ENCODE assay signal across 17 cellular contexts in the genomic region with DNA sequence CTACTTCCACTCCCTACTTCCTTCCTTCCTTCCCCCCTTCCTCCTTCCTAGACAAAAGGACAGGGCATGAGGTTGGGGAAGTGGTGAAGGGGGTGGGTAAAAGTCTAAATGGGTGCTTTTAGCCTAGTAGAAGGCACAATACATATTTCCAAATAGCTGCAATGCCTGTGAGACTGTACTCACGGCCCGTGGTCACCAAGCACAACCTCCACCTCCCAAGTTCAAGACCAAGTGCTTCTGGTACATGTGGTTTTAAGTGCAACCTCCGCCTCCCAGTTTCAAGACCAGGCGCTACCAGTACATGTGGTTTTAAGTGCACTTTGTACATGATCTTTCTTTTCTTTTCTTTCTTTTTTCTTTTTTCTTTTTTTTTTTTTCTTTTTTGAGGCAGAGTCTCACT. TPM values are rescaled to one million over a fixed set of nuclear protein-coding genes. Genes with fewer than 3 reads are reported as not detected.
DNase-seq lines count a peak whose midpoint lies in the region; ATAC-seq and TF ChIP-seq lines count a peak whose summit lies in the region.
"Had no signal": no experiment of that assay in that cellular context is flagged by ENCODE, and none has a peak within 500 bp of the region (broad histone marks: within the 10 kb centered on the region; RNA-seq: fewer than 3 reads in every experiment).

No MANE protein-coding gene starts in this region.

- CTCF ChIA-PET in activated CD8-positive, alpha-beta memory T cell treated with anti-CD3 and anti-CD28 coated beads, Interleukin-2, amount 10 ng/mL, durations not matched to agents 7 days and 5 days (lab: Charles Lee): no interaction called here
- CTCF ChIA-PET in activated CD8-positive, alpha-beta T cell treated with anti-CD3 and anti-CD28 coated beads for 36 hours (lab: Charles Lee): interaction anchor here (1.4 to 4.7 kb wide), 2 partner anchors 22 to 89 kb away, joined by 3 to 23 read pairs; no protein-coding TSS in a partner anchor

- TF ChIP-seq POLR2A in NB4 (IDR thresholded peaks at IDR 0.05; ENCODE audit: extremely low read depth, insufficient read length): no peak

- intact Hi-C loops in activated CD8-positive, alpha-beta T cell treated with anti-CD3 and anti-CD28 coated beads for 36 hours (cut with micrococcal nuclease): no loop called here
- intact Hi-C loops in posterior vena cava (cut with DNase I): no loop called here

- peaks cover 44% of the 10 kb centered on the region for H3K27me3 Mint-ChIP-seq in activated CD8-positive, alpha-beta memory T cell treated with anti-CD3 and anti-CD28 coated beads, Interleukin-2, amount 10 ng/mL, durations not matched to agents 7 days and 5 days
- H3K27me3 Mint-ChIP-seq in activated CD8-positive, alpha-beta T cell treated with anti-CD3 and anti-CD28 coated beads for 36 hours: peaks cover 49% of the 10 kb centered on the region
- H3K27me3 Mint-ChIP-seq in stimulated activated naive B cell treated with anti-CD40 and anti-IgM and Interleukin-4, amounts not matched to agents 10 μg/mL and 1 μg/mL and 100 μg/mL, for 72 hours: peaks cover 70 to 74% of the 10 kb centered on the region in 2 donors

- no peaks in the 10 kb centered on the region for H3K36me3 Mint-ChIP-seq in activated CD8-positive, alpha-beta memory T cell treated with anti-CD3 and anti-CD28 coated beads, Interleukin-2, amount 10 ng/mL, durations not matched to agents 7 days and 5 days
- H3K36me3 Mint-ChIP-seq in activated CD8-positive, alpha-beta T cell treated with anti-CD3 and anti-CD28 coated beads for 36 hours (ENCODE audit: low read depth): no peaks in the 10 kb centered on the region
- H3K36me3 Mint-ChIP-seq in stimulated activated effector memory CD8-positive, alpha-beta T cell treated with anti-CD3 and anti-CD28 coated beads, Interleukin-12 subunit alpha, Interleukin-12 subunit beta, amount 100 ng/mL, for 72 hours: no peaks in the 10 kb centered on the region
- no peaks in the 10 kb centered on the region for H3K36me3 Mint-ChIP-seq in stimulated activated naive B cell treated with anti-CD40 and anti-IgM and Interleukin-4, amounts not matched to agents 10 μg/mL and 1 μg/mL and 100 μg/mL, for 72 hours
- H3K36me3 Mint-ChIP-seq: CD4-positive, alpha-beta memory T cell had no signal

- ATAC-seq in activated CD8-positive, alpha-beta memory T cell treated with anti-CD3 and anti-CD28 coated beads, Interleukin-2, amount 10 ng/mL, durations not matched to agents 7 days and 5 days: peak; percentile 59
- ATAC-seq in activated CD8-positive, alpha-beta T cell treated with anti-CD3 and anti-CD28 coated beads for 36 hours: no peak
- peak; percentile 74 for ATAC-seq in stimulated activated effector memory CD8-positive, alpha-beta T cell treated with anti-CD3 and anti-CD28 coated beads, Interleukin-12 subunit alpha, Interleukin-12 subunit beta, amount 100 ng/mL, for 72 hours
- no peak for ATAC-seq in stimulated activated naive B cell treated with anti-CD40 and anti-IgM and Interleukin-4, amounts not matched to agents 10 μg/mL and 1 μg/mL and 100 μg/mL, for 72 hours (replicated peaks)

- no peak overlapping the region for H3K27ac Mint-ChIP-seq in activated CD8-positive, alpha-beta memory T cell treated with anti-CD3 and anti-CD28 coated beads, Interleukin-2, amount 10 ng/mL, durations not matched to agents 7 days and 5 days
- H3K27ac Mint-ChIP-seq in activated CD8-positive, alpha-beta T cell treated with anti-CD3 and anti-CD28 coated beads for 36 hours: no peak overlapping the region
- H3K27ac Mint-ChIP-seq in stimulated activated effector memory CD8-positive, alpha-beta T cell treated with anti-CD3 and anti-CD28 coated beads, Interleukin-12 subunit alpha, Interleukin-12 subunit beta, amount 100 ng/mL, for 72 hours: peak overlapping the region; percentile 29
- no peak overlapping the region for H3K27ac Mint-ChIP-seq in stimulated activated naive B cell treated with anti-CD40 and anti-IgM and Interleukin-4, amounts not matched to agents 10 μg/mL and 1 μg/mL and 100 μg/mL, for 72 hours
- H3K27ac Mint-ChIP-seq: CD4-positive, alpha-beta memory T cell had no signal

- H3K4me3 Mint-ChIP-seq in activated CD8-positive, alpha-beta memory T cell treated with anti-CD3 and anti-CD28 coated beads, Interleukin-2, amount 10 ng/mL, durations not matched to agents 7 days and 5 days: no peak overlapping the region
- H3K4me3 Mint-ChIP-seq in activated CD8-positive, alpha-beta T cell treated with anti-CD3 and anti-CD28 coated beads for 36 hours: no peak overlapping the region
- H3K4me3 Mint-ChIP-seq in stimulated activated effector memory CD8-positive, alpha-beta T cell treated with anti-CD3 and anti-CD28 coated beads, Interleukin-12 subunit alpha, Interleukin-12 subunit beta, amount 100 ng/mL, for 72 hours: peak overlapping the region; percentile 9
- H3K4me3 Mint-ChIP-seq in stimulated activated naive B cell treated with anti-CD40 and anti-IgM and Interleukin-4, amounts not matched to agents 10 μg/mL and 1 μg/mL and 100 μg/mL, for 72 hours: no peak overlapping the region
- H3K4me3 Mint-ChIP-seq: CD4-positive, alpha-beta memory T cell had no signal

- POLR2A ChIA-PET in activated CD8-positive, alpha-beta T cell treated with anti-CD3 and anti-CD28 coated beads for 36 hours (lab: Charles Lee): no interaction called here

- no peak for TF ChIP-seq CTCF in NB4 (IDR thresholded peaks at IDR 0.05; ENCODE audit: low read depth, low read length)
- TF ChIP-seq CTCF in activated CD8-positive, alpha-beta T cell treated with anti-CD3 and anti-CD28 coated beads for 36 hours (IDR thresholded peaks at IDR 0.05): no peak

- DNase-seq in activated CD8-positive, alpha-beta memory T cell treated with anti-CD3 and anti-CD28 coated beads, Interleukin-2, amount 10 ng/mL, durations not matched to agents 7 days and 5 days: peak; percentile 61
- DNase-seq in activated CD8-positive, alpha-beta memory T cell treated with anti-CD3 and anti-CD28 coated beads, Interleukin-2, amount 50 U/mL, for 4 hours: no peak
- DNase-seq in NB4 (ENCODE audit: low read depth) (peak; percentile 30), posterior vena cava (ENCODE audit: low spot score) (no peak)
- peak; percentile 34 for DNase-seq in activated CD8-positive, alpha-beta T cell treated with anti-CD3 and anti-CD28 coated beads for 36 hours
- DNase-seq in stimulated activated effector memory CD8-positive, alpha-beta T cell treated with anti-CD3 and anti-CD28 coated beads, Interleukin-12 subunit alpha, Interleukin-12 subunit beta, amount 100 ng/mL, for 72 hours (ENCODE audit: low spot score in 2 of 2): no peak
- no peak for DNase-seq in stimulated activated naive B cell treated with anti-CD40 and anti-IgM and Interleukin-4, amounts not matched to agents 10 μg/mL and 1 μg/mL and 100 μg/mL, for 72 hours
- DNase-seq: BE2C; Calu3; CD4-positive, alpha-beta memory T cell; GF-D8; NCI-H1105 treated with DMSO at 0.1 percent for 48 hours; NCI-H1694; NCI-H2081 treated with DMSO at 0.1 percent for 48 hours; NCI-H748 treated with DMSO at 0.1 percent for 48 hours; PC-9; SIG-M5 had no signal

- H3K4me3 ChIP-seq in NB4 (ENCODE audit: low read depth, low read length): no peak overlapping the region
- H3K4me3 ChIP-seq: PC-9 had no signal

- peaks cover 31% of the 10 kb centered on the region for H3K4me1 Mint-ChIP-seq in activated CD8-positive, alpha-beta memory T cell treated with anti-CD3 and anti-CD28 coated beads, Interleukin-2, amount 10 ng/mL, durations not matched to agents 7 days and 5 days
- peaks cover 8% of the 10 kb centered on the region for H3K4me1 Mint-ChIP-seq in activated CD8-positive, alpha-beta T cell treated with anti-CD3 and anti-CD28 coated beads for 36 hours (ENCODE audit: low read depth)
- H3K4me1 Mint-ChIP-seq in stimulated activated effector memory CD8-positive, alpha-beta T cell treated with anti-CD3 and anti-CD28 coated beads, Interleukin-12 subunit alpha, Interleukin-12 subunit beta, amount 100 ng/mL, for 72 hours: peaks cover 34% of the 10 kb centered on the region
- H3K4me1 Mint-ChIP-seq in stimulated activated naive B cell treated with anti-CD40 and anti-IgM and Interleukin-4, amounts not matched to agents 10 μg/mL and 1 μg/mL and 100 μg/mL, for 72 hours: no peaks in the 10 kb centered on the region
- H3K4me1 Mint-ChIP-seq: CD4-positive, alpha-beta memory T cell had no signal

- H3K9me3 Mint-ChIP-seq in activated CD8-positive, alpha-beta memory T cell treated with anti-CD3 and anti-CD28 coated beads, Interleukin-2, amount 10 ng/mL, durations not matched to agents 7 days and 5 days (ENCODE audit: low read depth): no peaks in the 10 kb centered on the region
- H3K9me3 Mint-ChIP-seq in activated CD8-positive, alpha-beta T cell treated with anti-CD3 and anti-CD28 coated beads for 36 hours: no peaks in the 10 kb centered on the region
- H3K9me3 Mint-ChIP-seq in stimulated activated effector memory CD8-positive, alpha-beta T cell treated with anti-CD3 and anti-CD28 coated beads, Interleukin-12 subunit alpha, Interleukin-12 subunit beta, amount 100 ng/mL, for 72 hours: no peaks in the 10 kb centered on the region
- H3K9me3 Mint-ChIP-seq in stimulated activated naive B cell treated with anti-CD40 and anti-IgM and Interleukin-4, amounts not matched to agents 10 μg/mL and 1 μg/mL and 100 μg/mL, for 72 hours: no peaks in the 10 kb centered on the region

RNA-seq across cellular contexts. Expression of gene NTNG2, which starts 14.5 kb away (rescaled TPM):
- total RNA-seq in activated CD8-positive, alpha-beta memory T cell treated with anti-CD3 and anti-CD28 coated beads, Interleukin-2, amount 10 ng/mL, durations not matched to agents 7 days and 5 days: 10 to 100 TPM in 1 of 2 experiments, 1 to 10 TPM in 1; 7.9 to 14.5 TPM
- 1 to 10 TPM; 2.2 to 2.4 TPM for total RNA-seq in activated CD8-positive, alpha-beta T cell treated with anti-CD3 and anti-CD28 coated beads for 36 hours
- 1 to 10 TPM; 3.4 to 5.0 TPM for total RNA-seq in posterior vena cava
- total RNA-seq: Calu3, PC-9 had no signal

Comparison
In these comparisons a context has a peak if more than half of its experiments do, and no peak if none do; other contexts are left out.
1. DNase-seq: peak in activated CD8-positive, alpha-beta memory T cell treated with anti-CD3 and anti-CD28 coated beads, Interleukin-2, amount 10 ng/mL, durations not matched to agents 7 days and 5 days (single experiment), NB4 (single experiment) and activated CD8-positive, alpha-beta T cell treated with anti-CD3 and anti-CD28 coated beads for 36 hours (single experiment); none in activated CD8-positive, alpha-beta memory T cell treated with anti-CD3 and anti-CD28 coated beads, Interleukin-2, amount 50 U/mL, for 4 hours (single experiment), stimulated activated effector memory CD8-positive, alpha-beta T cell treated with anti-CD3 and anti-CD28 coated beads, Interleukin-12 subunit alpha, Interleukin-12 subunit beta, amount 100 ng/mL, for 72 hours (0 of 2), stimulated activated naive B cell treated with anti-CD40 and anti-IgM and Interleukin-4, amounts not matched to agents 10 μg/mL and 1 μg/mL and 100 μg/mL, for 72 hours (single experiment) and posterior vena cava (single experiment).
2. ATAC-seq: peak in activated CD8-positive, alpha-beta memory T cell treated with anti-CD3 and anti-CD28 coated beads, Interleukin-2, amount 10 ng/mL, durations not matched to agents 7 days and 5 days (single experiment) and stimulated activated effector memory CD8-positive, alpha-beta T cell treated with anti-CD3 and anti-CD28 coated beads, Interleukin-12 subunit alpha, Interleukin-12 subunit beta, amount 100 ng/mL, for 72 hours (single experiment); none in activated CD8-positive, alpha-beta T cell treated with anti-CD3 and anti-CD28 coated beads for 36 hours (single experiment) and stimulated activated naive B cell treated with anti-CD40 and anti-IgM and Interleukin-4, amounts not matched to agents 10 μg/mL and 1 μg/mL and 100 μg/mL, for 72 hours (0 of 2).